In the genomic region with DNA sequence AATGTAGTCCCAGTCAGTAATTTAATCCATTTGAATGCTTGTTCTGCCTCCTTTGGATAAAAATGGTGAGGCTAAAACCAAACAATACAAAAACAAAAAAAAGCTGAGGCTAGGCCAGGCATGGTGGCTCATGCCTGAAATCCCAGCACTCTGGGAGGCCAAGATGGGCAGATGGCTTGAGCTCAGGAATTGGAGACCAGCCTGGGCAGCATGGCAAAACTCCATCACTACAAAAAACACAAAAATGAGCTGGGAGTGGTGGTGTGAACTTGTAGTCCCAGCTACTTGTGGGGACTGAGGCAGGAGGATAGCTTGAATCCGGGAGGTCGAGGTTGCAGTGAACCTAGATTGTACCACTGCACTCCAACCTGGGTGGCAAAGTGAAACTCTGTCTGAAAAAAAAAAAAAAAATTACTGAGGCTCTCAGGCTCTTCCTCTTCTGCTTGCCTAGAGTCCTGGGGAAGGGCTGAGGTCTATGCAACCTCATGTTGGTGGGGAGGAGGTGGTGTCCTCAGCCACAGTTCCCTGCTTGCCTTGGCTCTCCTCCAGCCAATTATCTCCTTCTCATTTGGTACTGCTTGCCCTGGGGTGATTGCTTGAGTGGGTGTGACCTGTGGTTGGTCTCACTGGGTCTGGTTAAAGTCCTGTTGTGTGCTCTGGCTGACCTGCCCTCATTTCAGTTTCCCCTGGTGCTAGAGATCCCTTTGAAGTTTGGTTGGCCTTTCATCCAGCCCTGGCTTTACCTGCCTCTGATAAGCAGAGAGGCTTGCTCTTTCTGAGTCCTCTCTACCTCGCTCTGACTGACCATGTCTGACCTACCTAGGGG, we compare ENCODE assay signal across 1 cellular context.
TF ChIP-seq lines count a peak whose summit lies in the region.

No MANE protein-coding gene starts in this region.

TF ChIP-seq in HepG2, 621 proteins besides CTCF, POLR2A, EP300 and RAD21 (continued from another document and continues in another):
- TF ChIP-seq, protein P1, sequence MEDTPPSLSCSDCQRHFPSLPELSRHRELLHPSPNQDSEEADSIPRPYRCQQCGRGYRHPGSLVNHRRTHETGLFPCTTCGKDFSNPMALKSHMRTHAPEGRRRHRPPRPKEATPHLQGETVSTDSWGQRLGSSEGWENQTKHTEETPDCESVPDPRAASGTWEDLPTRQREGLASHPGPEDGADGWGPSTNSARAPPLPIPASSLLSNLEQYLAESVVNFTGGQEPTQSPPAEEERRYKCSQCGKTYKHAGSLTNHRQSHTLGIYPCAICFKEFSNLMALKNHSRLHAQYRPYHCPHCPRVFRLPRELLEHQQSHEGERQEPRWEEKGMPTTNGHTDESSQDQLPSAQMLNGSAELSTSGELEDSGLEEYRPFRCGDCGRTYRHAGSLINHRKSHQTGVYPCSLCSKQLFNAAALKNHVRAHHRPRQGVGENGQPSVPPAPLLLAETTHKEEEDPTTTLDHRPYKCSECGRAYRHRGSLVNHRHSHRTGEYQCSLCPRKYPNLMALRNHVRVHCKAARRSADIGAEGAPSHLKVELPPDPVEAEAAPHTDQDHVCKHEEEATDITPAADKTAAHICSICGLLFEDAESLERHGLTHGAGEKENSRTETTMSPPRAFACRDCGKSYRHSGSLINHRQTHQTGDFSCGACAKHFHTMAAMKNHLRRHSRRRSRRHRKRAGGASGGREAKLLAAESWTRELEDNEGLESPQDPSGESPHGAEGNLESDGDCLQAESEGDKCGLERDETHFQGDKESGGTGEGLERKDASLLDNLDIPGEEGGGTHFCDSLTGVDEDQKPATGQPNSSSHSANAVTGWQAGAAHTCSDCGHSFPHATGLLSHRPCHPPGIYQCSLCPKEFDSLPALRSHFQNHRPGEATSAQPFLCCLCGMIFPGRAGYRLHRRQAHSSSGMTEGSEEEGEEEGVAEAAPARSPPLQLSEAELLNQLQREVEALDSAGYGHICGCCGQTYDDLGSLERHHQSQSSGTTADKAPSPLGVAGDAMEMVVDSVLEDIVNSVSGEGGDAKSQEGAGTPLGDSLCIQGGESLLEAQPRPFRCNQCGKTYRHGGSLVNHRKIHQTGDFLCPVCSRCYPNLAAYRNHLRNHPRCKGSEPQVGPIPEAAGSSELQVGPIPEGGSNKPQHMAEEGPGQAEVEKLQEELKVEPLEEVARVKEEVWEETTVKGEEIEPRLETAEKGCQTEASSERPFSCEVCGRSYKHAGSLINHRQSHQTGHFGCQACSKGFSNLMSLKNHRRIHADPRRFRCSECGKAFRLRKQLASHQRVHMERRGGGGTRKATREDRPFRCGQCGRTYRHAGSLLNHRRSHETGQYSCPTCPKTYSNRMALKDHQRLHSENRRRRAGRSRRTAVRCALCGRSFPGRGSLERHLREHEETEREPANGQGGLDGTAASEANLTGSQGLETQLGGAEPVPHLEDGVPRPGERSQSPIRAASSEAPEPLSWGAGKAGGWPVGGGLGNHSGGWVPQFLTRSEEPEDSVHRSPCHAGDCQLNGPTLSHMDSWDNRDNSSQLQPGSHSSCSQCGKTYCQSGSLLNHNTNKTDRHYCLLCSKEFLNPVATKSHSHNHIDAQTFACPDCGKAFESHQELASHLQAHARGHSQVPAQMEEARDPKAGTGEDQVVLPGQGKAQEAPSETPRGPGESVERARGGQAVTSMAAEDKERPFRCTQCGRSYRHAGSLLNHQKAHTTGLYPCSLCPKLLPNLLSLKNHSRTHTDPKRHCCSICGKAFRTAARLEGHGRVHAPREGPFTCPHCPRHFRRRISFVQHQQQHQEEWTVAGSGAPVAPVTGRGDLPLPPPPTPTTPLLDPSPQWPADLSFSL (CRISPR knock-in tag; IDR thresholded peaks at IDR 0.05): no peak
- TF ChIP-seq, protein P2, sequence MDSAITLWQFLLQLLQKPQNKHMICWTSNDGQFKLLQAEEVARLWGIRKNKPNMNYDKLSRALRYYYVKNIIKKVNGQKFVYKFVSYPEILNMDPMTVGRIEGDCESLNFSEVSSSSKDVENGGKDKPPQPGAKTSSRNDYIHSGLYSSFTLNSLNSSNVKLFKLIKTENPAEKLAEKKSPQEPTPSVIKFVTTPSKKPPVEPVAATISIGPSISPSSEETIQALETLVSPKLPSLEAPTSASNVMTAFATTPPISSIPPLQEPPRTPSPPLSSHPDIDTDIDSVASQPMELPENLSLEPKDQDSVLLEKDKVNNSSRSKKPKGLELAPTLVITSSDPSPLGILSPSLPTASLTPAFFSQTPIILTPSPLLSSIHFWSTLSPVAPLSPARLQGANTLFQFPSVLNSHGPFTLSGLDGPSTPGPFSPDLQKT (CRISPR knock-in tag; IDR thresholded peaks at IDR 0.05; ENCODE audit: borderline replicate concordance): no peak
- 0 out of 2 replicates have a peak, but pooled peaks have one; percentile 37 for TF ChIP-seq ZNF564 (CRISPR knock-in tag; IDR thresholded peaks at IDR 0.05)
- TF ChIP-seq HOXA3 (CRISPR knock-in tag; IDR thresholded peaks at IDR 0.05): peak; percentile 71
- no peak for TF ChIP-seq U2AF2 (IDR thresholded peaks at IDR 0.05; ENCODE audit: low read depth, low read length)
- no peak for TF ChIP-seq PTBP1 (IDR thresholded peaks at IDR 0.05; ENCODE audit: low read depth, low read length, poor library complexity, severe bottlenecking)
- peak; percentile 52; the same call in 1 of the 2 replicates for TF ChIP-seq LCORL (IDR thresholded peaks at IDR 0.05)
- peak; percentile 95 for TF ChIP-seq LCORL (CRISPR knock-in tag; IDR thresholded peaks at IDR 0.05)
- no peak for TF ChIP-seq ZNF768 (CRISPR knock-in tag; IDR thresholded peaks at IDR 0.05)
- TF ChIP-seq PHF5A (CRISPR knock-in tag; IDR thresholded peaks at IDR 0.05; ENCODE audit: low read depth, unreplicated experiment): no peak
- TF ChIP-seq, protein P3, sequence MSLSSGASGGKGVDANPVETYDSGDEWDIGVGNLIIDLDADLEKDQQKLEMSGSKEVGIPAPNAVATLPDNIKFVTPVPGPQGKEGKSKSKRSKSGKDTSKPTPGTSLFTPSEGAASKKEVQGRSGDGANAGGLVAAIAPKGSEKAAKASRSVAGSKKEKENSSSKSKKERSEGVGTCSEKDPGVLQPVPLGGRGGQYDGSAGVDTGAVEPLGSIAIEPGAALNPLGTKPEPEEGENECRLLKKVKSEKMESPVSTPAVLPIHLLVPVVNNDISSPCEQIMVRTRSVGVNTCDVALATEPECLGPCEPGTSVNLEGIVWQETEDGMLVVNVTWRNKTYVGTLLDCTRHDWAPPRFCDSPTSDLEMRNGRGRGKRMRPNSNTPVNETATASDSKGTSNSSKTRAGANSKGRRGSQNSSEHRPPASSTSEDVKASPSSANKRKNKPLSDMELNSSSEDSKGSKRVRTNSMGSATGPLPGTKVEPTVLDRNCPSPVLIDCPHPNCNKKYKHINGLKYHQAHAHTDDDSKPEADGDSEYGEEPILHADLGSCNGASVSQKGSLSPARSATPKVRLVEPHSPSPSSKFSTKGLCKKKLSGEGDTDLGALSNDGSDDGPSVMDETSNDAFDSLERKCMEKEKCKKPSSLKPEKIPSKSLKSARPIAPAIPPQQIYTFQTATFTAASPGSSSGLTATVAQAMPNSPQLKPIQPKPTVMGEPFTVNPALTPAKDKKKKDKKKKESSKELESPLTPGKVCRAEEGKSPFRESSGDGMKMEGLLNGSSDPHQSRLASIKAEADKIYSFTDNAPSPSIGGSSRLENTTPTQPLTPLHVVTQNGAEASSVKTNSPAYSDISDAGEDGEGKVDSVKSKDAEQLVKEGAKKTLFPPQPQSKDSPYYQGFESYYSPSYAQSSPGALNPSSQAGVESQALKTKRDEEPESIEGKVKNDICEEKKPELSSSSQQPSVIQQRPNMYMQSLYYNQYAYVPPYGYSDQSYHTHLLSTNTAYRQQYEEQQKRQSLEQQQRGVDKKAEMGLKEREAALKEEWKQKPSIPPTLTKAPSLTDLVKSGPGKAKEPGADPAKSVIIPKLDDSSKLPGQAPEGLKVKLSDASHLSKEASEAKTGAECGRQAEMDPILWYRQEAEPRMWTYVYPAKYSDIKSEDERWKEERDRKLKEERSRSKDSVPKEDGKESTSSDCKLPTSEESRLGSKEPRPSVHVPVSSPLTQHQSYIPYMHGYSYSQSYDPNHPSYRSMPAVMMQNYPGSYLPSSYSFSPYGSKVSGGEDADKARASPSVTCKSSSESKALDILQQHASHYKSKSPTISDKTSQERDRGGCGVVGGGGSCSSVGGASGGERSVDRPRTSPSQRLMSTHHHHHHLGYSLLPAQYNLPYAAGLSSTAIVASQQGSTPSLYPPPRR (CRISPR knock-in tag; IDR thresholded peaks at IDR 0.05; ENCODE audit: borderline replicate concordance): peak; percentile 53; the same call in 1 of the 2 replicates
- TF ChIP-seq MEIS1 (CRISPR knock-in tag; IDR thresholded peaks at IDR 0.05; ENCODE audit: borderline replicate concordance): no peak
- TF ChIP-seq ONECUT2 (CRISPR knock-in tag; IDR thresholded peaks at IDR 0.05): no peak
- no peak for TF ChIP-seq ZNF670 (CRISPR knock-in tag; IDR thresholded peaks at IDR 0.05; ENCODE audit: borderline replicate concordance)
- TF ChIP-seq SMAD9 (CRISPR knock-in tag; IDR thresholded peaks at IDR 0.05): no peak
- peak; percentile 20; the same call in 1 of the 2 replicates for TF ChIP-seq ZSCAN25 (CRISPR knock-in tag; IDR thresholded peaks at IDR 0.05)
- TF ChIP-seq, protein P4, sequence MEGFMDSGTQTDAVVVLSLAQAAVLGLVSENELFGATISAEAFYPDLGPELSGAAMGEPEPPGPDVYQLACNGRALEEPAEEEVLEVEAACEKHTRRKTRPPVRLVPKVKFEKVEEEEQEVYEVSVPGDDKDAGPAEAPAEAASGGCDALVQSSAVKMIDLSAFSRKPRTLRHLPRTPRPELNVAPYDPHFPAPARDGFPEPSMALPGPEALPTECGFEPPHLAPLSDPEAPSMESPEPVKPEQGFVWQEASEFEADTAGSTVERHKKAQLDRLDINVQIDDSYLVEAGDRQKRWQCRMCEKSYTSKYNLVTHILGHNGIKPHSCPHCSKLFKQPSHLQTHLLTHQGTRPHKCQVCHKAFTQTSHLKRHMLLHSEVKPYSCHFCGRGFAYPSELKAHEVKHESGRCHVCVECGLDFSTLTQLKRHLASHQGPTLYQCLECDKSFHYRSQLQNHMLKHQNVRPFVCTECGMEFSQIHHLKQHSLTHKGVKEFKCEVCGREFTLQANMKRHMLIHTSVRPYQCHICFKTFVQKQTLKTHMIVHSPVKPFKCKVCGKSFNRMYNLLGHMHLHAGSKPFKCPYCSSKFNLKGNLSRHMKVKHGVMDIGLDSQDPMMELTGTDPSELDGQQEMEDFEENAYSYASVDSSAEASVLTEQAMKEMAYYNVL (CRISPR knock-in tag; IDR thresholded peaks at IDR 0.05; ENCODE audit: borderline replicate concordance): peak; percentile 46; the same call in 1 of the 2 replicates
- no peak for TF ChIP-seq ZNF136 (CRISPR knock-in tag; IDR thresholded peaks at IDR 0.05; ENCODE audit: low read depth)
- no peak for TF ChIP-seq NR2C2 (CRISPR knock-in tag; IDR thresholded peaks at IDR 0.05; ENCODE audit: borderline replicate concordance)
- no peak for TF ChIP-seq HNRNPLL (IDR thresholded peaks at IDR 0.05; ENCODE audit: low read depth, low read length, poor library complexity, severe bottlenecking)
- TF ChIP-seq SNAPC2 (CRISPR knock-in tag; IDR thresholded peaks at IDR 0.05): no peak
- no peak for TF ChIP-seq ZNF24 (IDR thresholded peaks at IDR 0.05)
- TF ChIP-seq, protein P5, sequence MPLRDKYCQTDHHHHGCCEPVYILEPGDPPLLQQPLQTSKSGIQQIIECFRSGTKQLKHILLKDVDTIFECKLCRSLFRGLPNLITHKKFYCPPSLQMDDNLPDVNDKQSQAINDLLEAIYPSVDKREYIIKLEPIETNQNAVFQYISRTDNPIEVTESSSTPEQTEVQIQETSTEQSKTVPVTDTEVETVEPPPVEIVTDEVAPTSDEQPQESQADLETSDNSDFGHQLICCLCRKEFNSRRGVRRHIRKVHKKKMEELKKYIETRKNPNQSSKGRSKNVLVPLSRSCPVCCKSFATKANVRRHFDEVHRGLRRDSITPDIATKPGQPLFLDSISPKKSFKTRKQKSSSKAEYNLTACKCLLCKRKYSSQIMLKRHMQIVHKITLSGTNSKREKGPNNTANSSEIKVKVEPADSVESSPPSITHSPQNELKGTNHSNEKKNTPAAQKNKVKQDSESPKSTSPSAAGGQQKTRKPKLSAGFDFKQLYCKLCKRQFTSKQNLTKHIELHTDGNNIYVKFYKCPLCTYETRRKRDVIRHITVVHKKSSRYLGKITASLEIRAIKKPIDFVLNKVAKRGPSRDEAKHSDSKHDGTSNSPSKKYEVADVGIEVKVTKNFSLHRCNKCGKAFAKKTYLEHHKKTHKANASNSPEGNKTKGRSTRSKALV (CRISPR knock-in tag; IDR thresholded peaks at IDR 0.05): no peak
- no peak for TF ChIP-seq ZNF607 (CRISPR knock-in tag; IDR thresholded peaks at IDR 0.05; ENCODE audit: borderline replicate concordance)
- TF ChIP-seq, protein P6, sequence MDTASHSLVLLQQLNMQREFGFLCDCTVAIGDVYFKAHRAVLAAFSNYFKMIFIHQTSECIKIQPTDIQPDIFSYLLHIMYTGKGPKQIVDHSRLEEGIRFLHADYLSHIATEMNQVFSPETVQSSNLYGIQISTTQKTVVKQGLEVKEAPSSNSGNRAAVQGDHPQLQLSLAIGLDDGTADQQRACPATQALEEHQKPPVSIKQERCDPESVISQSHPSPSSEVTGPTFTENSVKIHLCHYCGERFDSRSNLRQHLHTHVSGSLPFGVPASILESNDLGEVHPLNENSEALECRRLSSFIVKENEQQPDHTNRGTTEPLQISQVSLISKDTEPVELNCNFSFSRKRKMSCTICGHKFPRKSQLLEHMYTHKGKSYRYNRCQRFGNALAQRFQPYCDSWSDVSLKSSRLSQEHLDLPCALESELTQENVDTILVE (CRISPR knock-in tag; IDR thresholded peaks at IDR 0.05): no peak
- no peak for TF ChIP-seq MBNL3 (CRISPR knock-in tag; conservative IDR thresholded peaks at IDR 0.05)
- TF ChIP-seq ZNF282 (IDR thresholded peaks at IDR 0.05; ENCODE audit: partially characterized antibody): no peak
- no peak for TF ChIP-seq SP2 (CRISPR knock-in tag; IDR thresholded peaks at IDR 0.05)
- TF ChIP-seq ATAD3A (CRISPR knock-in tag; IDR thresholded peaks at IDR 0.05): no peak
- no peak for TF ChIP-seq SMYD3 (CRISPR knock-in tag; IDR thresholded peaks at IDR 0.05)
- no peak for TF ChIP-seq MAFK (conservative IDR thresholded peaks at IDR 0.05 in 1 of 2, IDR thresholded peaks at IDR 0.05 in 1 of 2; ENCODE audit: low read length in 2 of 2)
- no peak for TF ChIP-seq ZBTB21 (CRISPR knock-in tag; IDR thresholded peaks at IDR 0.05)
- TF ChIP-seq NBN (conservative IDR thresholded peaks at IDR 0.05): no peak
- TF ChIP-seq ZSCAN22 (CRISPR knock-in tag; IDR thresholded peaks at IDR 0.05): no peak
- no peak for TF ChIP-seq ZNF530 (CRISPR knock-in tag; IDR thresholded peaks at IDR 0.05; ENCODE audit: low read depth)
- no peak for TF ChIP-seq NR3C1 (CRISPR knock-in tag; IDR thresholded peaks at IDR 0.05)
- no peak for TF ChIP-seq RELA (CRISPR knock-in tag; IDR thresholded peaks at IDR 0.05)
- TF ChIP-seq, protein P7, sequence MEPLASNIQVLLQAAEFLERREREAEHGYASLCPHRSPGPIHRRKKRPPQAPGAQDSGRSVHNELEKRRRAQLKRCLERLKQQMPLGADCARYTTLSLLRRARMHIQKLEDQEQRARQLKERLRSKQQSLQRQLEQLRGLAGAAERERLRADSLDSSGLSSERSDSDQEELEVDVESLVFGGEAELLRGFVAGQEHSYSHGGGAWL (CRISPR knock-in tag; IDR thresholded peaks at IDR 0.05): no peak
- 0 out of 4 replicates have a peak, but pooled peaks of 1 of the 2 experiments have one; percentile 18 for TF ChIP-seq NR2F1 (CRISPR knock-in tag; IDR thresholded peaks at IDR 0.05)
- TF ChIP-seq, protein P8, sequence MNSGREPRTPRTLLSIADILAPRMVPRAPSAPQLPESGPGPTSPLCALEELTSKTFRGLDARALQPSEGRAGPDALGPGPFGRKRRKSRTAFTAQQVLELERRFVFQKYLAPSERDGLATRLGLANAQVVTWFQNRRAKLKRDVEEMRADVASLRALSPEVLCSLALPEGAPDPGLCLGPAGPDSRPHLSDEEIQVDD (CRISPR knock-in tag; IDR thresholded peaks at IDR 0.05; ENCODE audit: borderline replicate concordance): no peak
- TF ChIP-seq MEIS2 (CRISPR knock-in tag; IDR thresholded peaks at IDR 0.05): no peak
- TF ChIP-seq CBX5 (CRISPR knock-in tag; IDR thresholded peaks at IDR 0.05; ENCODE audit: borderline replicate concordance): no peak
- no peak for TF ChIP-seq TBP (CRISPR knock-in tag; IDR thresholded peaks at IDR 0.05)
- TF ChIP-seq ZFP90 (CRISPR knock-in tag; IDR thresholded peaks at IDR 0.05; ENCODE audit: borderline replicate concordance): no peak; the same call in 1 of the 2 replicates
